Comparison of ENCODE assay signal across 19 cellular contexts in the genomic region with DNA sequence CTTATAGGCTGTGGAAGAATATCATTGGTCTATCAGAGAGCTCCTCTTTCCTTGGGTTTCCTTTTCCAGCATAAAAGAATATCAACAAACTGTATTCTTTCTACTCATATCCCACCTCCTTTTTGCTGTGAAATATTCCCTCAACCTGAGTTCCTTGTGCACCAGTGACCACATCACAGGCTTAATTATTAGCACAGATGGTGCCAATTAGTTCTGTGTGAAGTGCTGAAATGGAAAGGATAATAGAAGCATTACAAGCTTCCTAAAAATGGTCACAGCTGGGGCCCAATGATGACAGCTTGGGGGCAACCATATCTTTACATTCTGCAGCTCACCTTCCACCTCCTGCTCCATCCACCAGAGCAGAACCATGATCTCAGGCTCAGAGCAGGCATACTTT.
DNase-seq lines count a peak whose midpoint lies in the region; ATAC-seq and TF ChIP-seq lines count a peak whose summit lies in the region.
"Had no signal": no experiment of that assay in that cellular context is flagged by ENCODE, and none has a peak within 500 bp of the region (broad histone marks: within the 10 kb centered on the region; RNA-seq: fewer than 3 reads in every experiment).

No MANE protein-coding gene starts in this region.

- H3K27me3 Mint-ChIP-seq in T-helper 17 cell: no peaks in the 10 kb centered on the region

- no peak overlapping the region for H3K4me3 Mint-ChIP-seq in T-helper 17 cell
- H3K4me3 Mint-ChIP-seq: HFFc6; T-helper 1 cell treated with Interleukin-12 subunit alpha and Interleukin-12 subunit beta and Interleukin-4 antibody, amounts not matched to agents 30 μg/mL and 1 μg/mL, for 36 hours had no signal

- H3K9me3 ChIP-seq in HUES48 (ENCODE audit: control insufficient read depth, insufficient read depth, low read length) (no peaks in the 10 kb centered on the region), T-helper 17 cell (ENCODE audit: control insufficient read depth, low read length, poor library complexity, severe bottlenecking) (no peaks in the 10 kb centered on the region)
- H3K9me3 ChIP-seq: A549 had no signal

- H3K36me3 ChIP-seq in HUES48 (ENCODE audit: control insufficient read depth, insufficient read depth, low read length): no peaks in the 10 kb centered on the region

- H3K4me1 Mint-ChIP-seq in T-helper 17 cell: peaks cover 7% of the 10 kb centered on the region

- no peaks in the 10 kb centered on the region for H3K27me3 ChIP-seq in HUES48 (ENCODE audit: control insufficient read depth, insufficient read depth, low read length)

- H3K27ac ChIP-seq in HUES48 (ENCODE audit: low read depth, low read length): peak overlapping the region; percentile 72
- H3K27ac ChIP-seq: A549, C4-2B, HL-60 had no signal

- DNase-seq in DMS 273 (lab: John Stamatoyannopoulos, UW; ENCODE audit: unreplicated experiment) (peak; percentile 83), NCI-H69 (lab: John Stamatoyannopoulos, UW) (peak; percentile 50), epithelial cell of proximal tubule (ENCODE audit: low read depth) (peak; percentile 6), T-helper 17 cell (no peak)
- DNase-seq: EL, HFFc6, NCI-H1105 treated with DMSO at 0.1 percent for 48 hours, NCI-H2029, NCI-H526, RPMI8226, SIG-M5 had no signal

- H3K4me3 ChIP-seq in HUES48 (ENCODE audit: low read depth, low read length) (0 out of 2 replicates have a peak overlapping the region, but pooled peaks have one; percentile 0), epithelial cell of proximal tubule (ENCODE audit: low read depth, low read length) (no peak overlapping the region)
- H3K4me3 ChIP-seq: A549 had no signal

- peaks cover 51% of the 10 kb centered on the region for H3K4me1 ChIP-seq in HUES48 (ENCODE audit: control insufficient read depth, insufficient read depth, low read length)

- H3K9ac ChIP-seq in HUES48 (ENCODE audit: low read depth, low read length): no peak overlapping the region

- H3K36me3 Mint-ChIP-seq in T-helper 17 cell (ENCODE audit: low read depth): peaks cover 2% of the 10 kb centered on the region

- no peak for ATAC-seq in GM21367 (IDR thresholded peaks at IDR 0.05; ENCODE audit: unreplicated experiment)
- no peak for ATAC-seq in T-helper 17 cell
- no peak for ATAC-seq in HG03460 (IDR thresholded peaks at IDR 0.05; ENCODE audit: unreplicated experiment)
- no peak for ATAC-seq in HG02970 (IDR thresholded peaks at IDR 0.05; ENCODE audit: low FRiP score, unreplicated experiment)
- ATAC-seq: A549 had no signal

- TF ChIP-seq CTCF in epithelial cell of proximal tubule (conservative IDR thresholded peaks at IDR 0.05; ENCODE audit: low read depth, low read length): no peak

- H3K27ac Mint-ChIP-seq in T-helper 17 cell: no peak overlapping the region
- H3K27ac Mint-ChIP-seq: HFFc6; T-helper 1 cell treated with Interleukin-12 subunit alpha and Interleukin-12 subunit beta and Interleukin-4 antibody, amounts not matched to agents 30 μg/mL and 1 μg/mL, for 36 hours had no signal

Comparison
In these comparisons a context has a peak if more than half of its experiments do, and no peak if none do; other contexts are left out.
1. DNase-seq: peak in DMS 273 (single experiment), NCI-H69 (single experiment) and epithelial cell of proximal tubule (single experiment); none in T-helper 17 cell (0 of 3).